ENCODE assay signal across 13 cellular contexts in the genomic region with DNA sequence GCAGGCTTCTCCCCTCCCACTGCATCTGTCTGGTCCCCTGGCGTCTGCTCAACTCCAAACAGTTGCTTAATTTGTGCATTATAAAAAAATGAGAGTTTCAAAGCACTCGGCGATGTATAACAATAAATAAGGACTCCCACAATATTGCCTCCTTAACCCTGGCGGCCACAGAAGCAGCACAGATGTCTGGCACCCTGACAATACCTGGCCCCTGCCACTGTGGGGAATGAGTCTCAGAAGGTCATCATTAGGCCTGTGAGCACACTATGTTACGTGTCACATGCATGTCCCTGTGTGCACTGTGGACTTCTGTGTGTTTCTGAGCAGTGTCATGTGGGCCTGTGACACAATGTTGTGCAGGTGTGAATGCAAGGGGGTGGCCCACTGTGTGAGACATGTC.
DNase-seq lines count a peak whose midpoint lies in the region; TF ChIP-seq lines count a peak whose summit lies in the region.
"Had no signal": no experiment of that assay in that cellular context is flagged by ENCODE, and none has a peak within 500 bp of the region (broad histone marks: within the 10 kb centered on the region; RNA-seq: fewer than 3 reads in every experiment).

No MANE protein-coding gene starts in this region.

- H3K27me3 Mint-ChIP-seq in osteocyte (ENCODE audit: unreplicated experiment) = peaks cover 13% of the 10 kb centered on the region

- H3K4me1 Mint-ChIP-seq in osteocyte (ENCODE audit: unreplicated experiment) = no peaks in the 10 kb centered on the region
- H3K4me1 Mint-ChIP-seq: CD14-positive monocyte; CD4-positive, alpha-beta memory T cell had no signal

- H3K4me3 Mint-ChIP-seq in osteocyte (ENCODE audit: unreplicated experiment) = no peak overlapping the region
- H3K4me3 Mint-ChIP-seq: CD14-positive monocyte; CD4-positive, alpha-beta memory T cell had no signal

- TF ChIP-seq CTCF in osteocyte (IDR thresholded peaks at IDR 0.05) = no peak

- H3K36me3 Mint-ChIP-seq in osteocyte (ENCODE audit: unreplicated experiment) = no peaks in the 10 kb centered on the region
- H3K36me3 Mint-ChIP-seq: CD14-positive monocyte had no signal

- peaks cover 17% of the 10 kb centered on the region for H3K9me3 Mint-ChIP-seq in osteocyte (ENCODE audit: unreplicated experiment)

- H3K27ac Mint-ChIP-seq in osteocyte (ENCODE audit: unreplicated experiment) = no peak overlapping the region
- H3K27ac Mint-ChIP-seq: CD14-positive monocyte; CD4-positive, alpha-beta memory T cell had no signal

- DNase-seq in activated effector memory CD4-positive, alpha-beta T cell treated with anti-CD3 and anti-CD28 coated beads, Interleukin-2, amount 50 U/mL, for 16 hours = peak; percentile 33
- no peak for DNase-seq in activated effector memory CD4-positive, alpha-beta T cell treated with Interleukin-2 at 50 U/mL for 16 hours
- DNase-seq in D341Med (ENCODE audit: low spot score) (peak; percentile 13), islet precursor cell (peak; percentile 22), osteocyte (ENCODE audit: extremely low spot score, unreplicated experiment) (peak; percentile 60), hippocampal formation (lab: John Stamatoyannopoulos, UW) (no peak), NCI-H2171 treated with DMSO at 0.1 percent for 48 hours (lab: John Stamatoyannopoulos, UW) (no peak), amygdala (lab: John Stamatoyannopoulos, UW) (no peak)
- DNase-seq: 8988T; CD4-positive, alpha-beta memory T cell; GM23248; HCEC 1CT had no signal

Comparison
In these comparisons a context has a peak if more than half of its experiments do, and no peak if none do; other contexts are left out.
1. DNase-seq: peak in activated effector memory CD4-positive, alpha-beta T cell treated with anti-CD3 and anti-CD28 coated beads, Interleukin-2, amount 50 U/mL, for 16 hours (single experiment), D341Med (single experiment), islet precursor cell (single experiment) and osteocyte (single experiment); none in activated effector memory CD4-positive, alpha-beta T cell treated with Interleukin-2 at 50 U/mL for 16 hours (single experiment), hippocampal formation (0 of 2), NCI-H2171 treated with DMSO at 0.1 percent for 48 hours (single experiment) and amygdala (0 of 56).